In genomic region chr18:48678237-48679115, GRCh38 we compare ENCODE assay signal across 1 cellular context.
TF ChIP-seq lines count a peak whose summit lies in the region.

No MANE protein-coding gene starts in this region.

TF ChIP-seq in K562, 482 proteins besides CTCF, POLR2A, EP300 and RAD21 (continued from another document):
- TF ChIP-seq, protein P1, sequence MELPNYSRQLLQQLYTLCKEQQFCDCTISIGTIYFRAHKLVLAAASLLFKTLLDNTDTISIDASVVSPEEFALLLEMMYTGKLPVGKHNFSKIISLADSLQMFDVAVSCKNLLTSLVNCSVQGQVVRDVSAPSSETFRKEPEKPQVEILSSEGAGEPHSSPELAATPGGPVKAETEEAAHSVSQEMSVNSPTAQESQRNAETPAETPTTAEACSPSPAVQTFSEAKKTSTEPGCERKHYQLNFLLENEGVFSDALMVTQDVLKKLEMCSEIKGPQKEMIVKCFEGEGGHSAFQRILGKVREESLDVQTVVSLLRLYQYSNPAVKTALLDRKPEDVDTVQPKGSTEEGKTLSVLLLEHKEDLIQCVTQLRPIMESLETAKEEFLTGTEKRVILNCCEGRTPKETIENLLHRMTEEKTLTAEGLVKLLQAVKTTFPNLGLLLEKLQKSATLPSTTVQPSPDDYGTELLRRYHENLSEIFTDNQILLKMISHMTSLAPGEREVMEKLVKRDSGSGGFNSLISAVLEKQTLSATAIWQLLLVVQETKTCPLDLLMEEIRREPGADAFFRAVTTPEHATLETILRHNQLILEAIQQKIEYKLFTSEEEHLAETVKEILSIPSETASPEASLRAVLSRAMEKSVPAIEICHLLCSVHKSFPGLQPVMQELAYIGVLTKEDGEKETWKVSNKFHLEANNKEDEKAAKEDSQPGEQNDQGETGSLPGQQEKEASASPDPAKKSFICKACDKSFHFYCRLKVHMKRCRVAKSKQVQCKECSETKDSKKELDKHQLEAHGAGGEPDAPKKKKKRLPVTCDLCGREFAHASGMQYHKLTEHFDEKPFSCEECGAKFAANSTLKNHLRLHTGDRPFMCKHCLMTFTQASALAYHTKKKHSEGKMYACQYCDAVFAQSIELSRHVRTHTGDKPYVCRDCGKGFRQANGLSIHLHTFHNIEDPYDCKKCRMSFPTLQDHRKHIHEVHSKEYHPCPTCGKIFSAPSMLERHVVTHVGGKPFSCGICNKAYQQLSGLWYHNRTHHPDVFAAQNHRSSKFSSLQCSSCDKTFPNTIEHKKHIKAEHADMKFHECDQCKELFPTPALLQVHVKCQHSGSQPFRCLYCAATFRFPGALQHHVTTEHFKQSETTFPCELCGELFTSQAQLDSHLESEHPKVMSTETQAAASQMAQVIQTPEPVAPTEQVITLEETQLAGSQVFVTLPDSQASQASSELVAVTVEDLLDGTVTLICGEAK (IDR thresholded peaks at IDR 0.05), result peak; percentile 96
- TF ChIP-seq, protein P1 (CRISPR knock-in tag; IDR thresholded peaks at IDR 0.05), result peak; percentile 94
- no peak for TF ChIP-seq YY1 (IDR thresholded peaks at IDR 0.05; ENCODE audit: borderline replicate concordance in 1 of 3, control insufficient read depth in 1 of 3, extremely low read depth in 1 of 3, insufficient read depth in 3 of 3, insufficient read length in 1 of 3, insufficient replicate concordance in 2 of 3, low read depth in 1 of 3, low read length in 2 of 3)
TF ChIP-seq in K562: peak in this region for 1.
